11 cellular contexts compared by ENCODE assay signal in the genomic region with DNA sequence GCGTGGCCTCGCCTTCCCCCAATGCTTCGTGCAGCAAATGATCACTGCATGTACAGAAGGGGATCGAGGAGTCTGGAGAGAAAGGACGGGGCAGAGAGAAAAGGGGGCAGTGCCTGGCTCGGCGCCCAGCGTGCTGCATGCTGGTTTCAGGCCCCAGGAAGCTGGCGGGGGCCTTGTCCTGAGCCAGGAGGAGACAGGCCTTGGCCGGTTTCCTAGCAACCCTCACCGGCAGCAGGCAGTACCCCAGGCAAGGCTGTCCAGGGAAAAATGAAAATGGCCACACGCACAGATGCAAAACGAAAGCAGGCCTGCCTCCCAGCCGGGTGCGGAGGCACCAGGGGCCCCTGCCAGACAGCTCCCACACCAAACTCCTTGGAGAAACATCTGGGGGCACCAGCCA.
DNase-seq lines count a peak whose midpoint lies in the region; ATAC-seq and TF ChIP-seq lines count a peak whose summit lies in the region.
"Had no signal": no experiment of that assay in that cellular context is flagged by ENCODE, and none has a peak within 500 bp of the region (broad histone marks: within the 10 kb centered on the region; RNA-seq: fewer than 3 reads in every experiment).

No MANE protein-coding gene starts in this region.

- peak overlapping the region in 1 of 4 donors; percentile 6 for H3K27ac ChIP-seq in esophagus muscularis mucosa (replicated peaks in 1 of 4)
- peak overlapping the region; percentile 79 to 92 for H3K27ac ChIP-seq in prostate gland
- H3K27ac ChIP-seq: cardiac muscle cell, lower lobe of right lung, SK-N-MC had no signal

- peak overlapping the region in 3 of 4 donors; percentile 16 to 28 (median 22) for H3K4me3 ChIP-seq in esophagus muscularis mucosa
- H3K4me3 ChIP-seq in prostate gland: no peak overlapping the region
- H3K4me3 ChIP-seq: cardiac muscle cell, lower lobe of right lung, SK-N-MC had no signal

- TF ChIP-seq POLR2A in esophagus muscularis mucosa (IDR thresholded peaks at IDR 0.05; ENCODE audit: low read depth) (no peak), prostate gland (IDR thresholded peaks at IDR 0.05) (no peak)

- H3K27me3 ChIP-seq in esophagus muscularis mucosa (no peaks in the 10 kb centered on the region), prostate gland (replicated peaks; ENCODE audit: insufficient read depth) (no peaks in the 10 kb centered on the region)
- H3K27me3 ChIP-seq: cardiac muscle cell had no signal

- H3K36me3 ChIP-seq in esophagus muscularis mucosa (no peaks in the 10 kb centered on the region), prostate gland (no peaks in the 10 kb centered on the region)
- H3K36me3 ChIP-seq: cardiac muscle cell, lower lobe of right lung had no signal

- no peak for TF ChIP-seq EP300 in esophagus muscularis mucosa (IDR thresholded peaks at IDR 0.05)

- no peak overlapping the region for H3K4me3 Mint-ChIP-seq in WTC11

- H3K4me1 ChIP-seq in esophagus muscularis mucosa (peaks cover 0 to 21% (median 14%) of the 10 kb centered on the region in 4 donors), prostate gland (replicated peaks) (peaks cover 25% of the 10 kb centered on the region)

- H3K27ac Mint-ChIP-seq in WTC11: no peak overlapping the region

- intact Hi-C loops in esophagus muscularis mucosa (cut with DNase I): no loop called here
- intact Hi-C loops in prostate gland (cut with DNase I): no loop called here

- DNase-seq in DMS79 treated with DMSO at 0.1 percent for 48 hours (lab: John Stamatoyannopoulos, UW) (peak; percentile 67), NCI-H526 treated with DMSO at 0.1 percent for 48 hours (lab: John Stamatoyannopoulos, UW) (peak; percentile 11), esophagus muscularis mucosa (ENCODE audit: extremely low spot score) (no peak), prostate gland (ENCODE audit: low spot score) (no peak), SKM-1 (lab: John Stamatoyannopoulos, UW; ENCODE audit: unreplicated experiment) (no peak), WTC11 (ENCODE audit: low spot score) (no peak)
- DNase-seq: lower lobe of right lung had no signal

- WGBS in esophagus muscularis mucosa: 58% methylated on average over 12 of the region's 15 CpGs
- WGBS in prostate gland: 47% methylated on average over 15 of the region's 15 CpGs

- no peaks in the 10 kb centered on the region for H3K9me3 Mint-ChIP-seq in WTC11

- CTCF ChIA-PET in WTC11 (lab: Charles Lee): interaction anchor here (0.7 kb wide), 1 partner anchor 74 kb away, joined by 3 read pairs; no protein-coding TSS in a partner anchor

- TF ChIP-seq CTCF in esophagus muscularis mucosa (IDR thresholded peaks at IDR 0.05): no peak
- TF ChIP-seq CTCF in prostate gland (IDR thresholded peaks at IDR 0.05): no peak
- no peak for TF ChIP-seq CTCF in WTC11 (IDR thresholded peaks at IDR 0.05)

- no peaks in the 10 kb centered on the region for H3K36me3 Mint-ChIP-seq in WTC11

- POLR2A ChIA-PET in WTC11 (lab: Charles Lee): interaction anchor here (0.6 kb wide), 1 partner anchor 8 kb away, joined by 7 read pairs; no protein-coding TSS in a partner anchor

- no peak for ATAC-seq in HG03097 (IDR thresholded peaks at IDR 0.05; ENCODE audit: low FRiP score, unreplicated experiment)
- no peak for ATAC-seq in HG03159 (IDR thresholded peaks at IDR 0.05; ENCODE audit: unreplicated experiment)
- no peak for ATAC-seq in WTC11

- no peaks in the 10 kb centered on the region for H3K27me3 Mint-ChIP-seq in WTC11 (ENCODE audit: low read depth)

- H3K9me3 ChIP-seq in esophagus muscularis mucosa (no peaks in the 10 kb centered on the region), prostate gland (no peaks in the 10 kb centered on the region)
- H3K9me3 ChIP-seq: lower lobe of right lung had no signal

- peaks cover 7% of the 10 kb centered on the region; the same call in 1 of the 2 replicates for H3K4me1 Mint-ChIP-seq in WTC11

TF ChIP-seq in WTC11, 78 proteins besides CTCF, POLR2A, EP300 and RAD21:
- TF ChIP-seq, protein P1, sequence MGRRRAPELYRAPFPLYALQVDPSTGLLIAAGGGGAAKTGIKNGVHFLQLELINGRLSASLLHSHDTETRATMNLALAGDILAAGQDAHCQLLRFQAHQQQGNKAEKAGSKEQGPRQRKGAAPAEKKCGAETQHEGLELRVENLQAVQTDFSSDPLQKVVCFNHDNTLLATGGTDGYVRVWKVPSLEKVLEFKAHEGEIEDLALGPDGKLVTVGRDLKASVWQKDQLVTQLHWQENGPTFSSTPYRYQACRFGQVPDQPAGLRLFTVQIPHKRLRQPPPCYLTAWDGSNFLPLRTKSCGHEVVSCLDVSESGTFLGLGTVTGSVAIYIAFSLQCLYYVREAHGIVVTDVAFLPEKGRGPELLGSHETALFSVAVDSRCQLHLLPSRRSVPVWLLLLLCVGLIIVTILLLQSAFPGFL (CRISPR knock-in tag; IDR thresholded peaks at IDR 0.05; ENCODE audit: borderline replicate concordance): no peak
- TF ChIP-seq, protein P2, sequence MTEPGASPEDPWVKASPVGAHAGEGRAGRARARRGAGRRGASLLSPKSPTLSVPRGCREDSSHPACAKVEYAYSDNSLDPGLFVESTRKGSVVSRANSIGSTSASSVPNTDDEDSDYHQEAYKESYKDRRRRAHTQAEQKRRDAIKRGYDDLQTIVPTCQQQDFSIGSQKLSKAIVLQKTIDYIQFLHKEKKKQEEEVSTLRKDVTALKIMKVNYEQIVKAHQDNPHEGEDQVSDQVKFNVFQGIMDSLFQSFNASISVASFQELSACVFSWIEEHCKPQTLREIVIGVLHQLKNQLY (CRISPR knock-in tag; IDR thresholded peaks at IDR 0.05): no peak
- TF ChIP-seq, protein P3, sequence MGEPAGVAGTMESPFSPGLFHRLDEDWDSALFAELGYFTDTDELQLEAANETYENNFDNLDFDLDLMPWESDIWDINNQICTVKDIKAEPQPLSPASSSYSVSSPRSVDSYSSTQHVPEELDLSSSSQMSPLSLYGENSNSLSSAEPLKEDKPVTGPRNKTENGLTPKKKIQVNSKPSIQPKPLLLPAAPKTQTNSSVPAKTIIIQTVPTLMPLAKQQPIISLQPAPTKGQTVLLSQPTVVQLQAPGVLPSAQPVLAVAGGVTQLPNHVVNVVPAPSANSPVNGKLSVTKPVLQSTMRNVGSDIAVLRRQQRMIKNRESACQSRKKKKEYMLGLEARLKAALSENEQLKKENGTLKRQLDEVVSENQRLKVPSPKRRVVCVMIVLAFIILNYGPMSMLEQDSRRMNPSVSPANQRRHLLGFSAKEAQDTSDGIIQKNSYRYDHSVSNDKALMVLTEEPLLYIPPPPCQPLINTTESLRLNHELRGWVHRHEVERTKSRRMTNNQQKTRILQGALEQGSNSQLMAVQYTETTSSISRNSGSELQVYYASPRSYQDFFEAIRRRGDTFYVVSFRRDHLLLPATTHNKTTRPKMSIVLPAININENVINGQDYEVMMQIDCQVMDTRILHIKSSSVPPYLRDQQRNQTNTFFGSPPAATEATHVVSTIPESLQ (CRISPR knock-in tag; IDR thresholded peaks at IDR 0.05): no peak
- TF ChIP-seq, protein P4, sequence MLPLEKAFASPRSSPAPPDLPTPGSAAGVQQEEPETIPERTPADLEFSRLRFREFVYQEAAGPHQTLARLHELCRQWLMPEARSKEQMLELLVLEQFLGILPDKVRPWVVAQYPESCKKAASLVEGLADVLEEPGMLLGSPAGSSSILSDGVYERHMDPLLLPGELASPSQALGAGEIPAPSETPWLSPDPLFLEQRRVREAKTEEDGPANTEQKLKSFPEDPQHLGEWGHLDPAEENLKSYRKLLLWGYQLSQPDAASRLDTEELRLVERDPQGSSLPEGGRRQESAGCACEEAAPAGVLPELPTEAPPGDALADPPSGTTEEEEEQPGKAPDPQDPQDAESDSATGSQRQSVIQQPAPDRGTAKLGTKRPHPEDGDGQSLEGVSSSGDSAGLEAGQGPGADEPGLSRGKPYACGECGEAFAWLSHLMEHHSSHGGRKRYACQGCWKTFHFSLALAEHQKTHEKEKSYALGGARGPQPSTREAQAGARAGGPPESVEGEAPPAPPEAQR (CRISPR knock-in tag; IDR thresholded peaks at IDR 0.05): no peak
- TF ChIP-seq, protein P5, sequence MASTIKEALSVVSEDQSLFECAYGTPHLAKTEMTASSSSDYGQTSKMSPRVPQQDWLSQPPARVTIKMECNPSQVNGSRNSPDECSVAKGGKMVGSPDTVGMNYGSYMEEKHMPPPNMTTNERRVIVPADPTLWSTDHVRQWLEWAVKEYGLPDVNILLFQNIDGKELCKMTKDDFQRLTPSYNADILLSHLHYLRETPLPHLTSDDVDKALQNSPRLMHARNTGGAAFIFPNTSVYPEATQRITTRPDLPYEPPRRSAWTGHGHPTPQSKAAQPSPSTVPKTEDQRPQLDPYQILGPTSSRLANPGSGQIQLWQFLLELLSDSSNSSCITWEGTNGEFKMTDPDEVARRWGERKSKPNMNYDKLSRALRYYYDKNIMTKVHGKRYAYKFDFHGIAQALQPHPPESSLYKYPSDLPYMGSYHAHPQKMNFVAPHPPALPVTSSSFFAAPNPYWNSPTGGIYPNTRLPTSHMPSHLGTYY (CRISPR knock-in tag; IDR thresholded peaks at IDR 0.05): no peak
- TF ChIP-seq SMAD4 (CRISPR knock-in tag; IDR thresholded peaks at IDR 0.05) (no peak), OVOL2 (CRISPR knock-in tag; IDR thresholded peaks at IDR 0.05; ENCODE audit: borderline replicate concordance) (no peak)
- TF ChIP-seq, protein P6, sequence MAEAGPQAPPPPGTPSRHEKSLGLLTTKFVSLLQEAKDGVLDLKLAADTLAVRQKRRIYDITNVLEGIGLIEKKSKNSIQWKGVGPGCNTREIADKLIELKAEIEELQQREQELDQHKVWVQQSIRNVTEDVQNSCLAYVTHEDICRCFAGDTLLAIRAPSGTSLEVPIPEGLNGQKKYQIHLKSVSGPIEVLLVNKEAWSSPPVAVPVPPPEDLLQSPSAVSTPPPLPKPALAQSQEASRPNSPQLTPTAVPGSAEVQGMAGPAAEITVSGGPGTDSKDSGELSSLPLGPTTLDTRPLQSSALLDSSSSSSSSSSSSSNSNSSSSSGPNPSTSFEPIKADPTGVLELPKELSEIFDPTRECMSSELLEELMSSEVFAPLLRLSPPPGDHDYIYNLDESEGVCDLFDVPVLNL (CRISPR knock-in tag; IDR thresholded peaks at IDR 0.05; ENCODE audit: borderline replicate concordance, low read depth): no peak
- TF ChIP-seq, protein P7, sequence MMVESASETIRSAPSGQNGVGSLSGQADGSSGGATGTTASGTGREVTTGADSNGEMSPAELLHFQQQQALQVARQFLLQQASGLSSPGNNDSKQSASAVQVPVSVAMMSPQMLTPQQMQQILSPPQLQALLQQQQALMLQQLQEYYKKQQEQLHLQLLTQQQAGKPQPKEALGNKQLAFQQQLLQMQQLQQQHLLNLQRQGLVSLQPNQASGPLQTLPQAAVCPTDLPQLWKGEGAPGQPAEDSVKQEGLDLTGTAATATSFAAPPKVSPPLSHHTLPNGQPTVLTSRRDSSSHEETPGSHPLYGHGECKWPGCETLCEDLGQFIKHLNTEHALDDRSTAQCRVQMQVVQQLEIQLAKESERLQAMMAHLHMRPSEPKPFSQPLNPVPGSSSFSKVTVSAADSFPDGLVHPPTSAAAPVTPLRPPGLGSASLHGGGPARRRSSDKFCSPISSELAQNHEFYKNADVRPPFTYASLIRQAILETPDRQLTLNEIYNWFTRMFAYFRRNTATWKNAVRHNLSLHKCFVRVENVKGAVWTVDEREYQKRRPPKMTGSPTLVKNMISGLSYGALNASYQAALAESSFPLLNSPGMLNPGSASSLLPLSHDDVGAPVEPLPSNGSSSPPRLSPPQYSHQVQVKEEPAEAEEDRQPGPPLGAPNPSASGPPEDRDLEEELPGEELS (CRISPR knock-in tag; IDR thresholded peaks at IDR 0.05): no peak

Comparison
In these comparisons a context has a peak if more than half of its experiments do, and no peak if none do; other contexts are left out.
1. DNase-seq: peak in DMS79 treated with DMSO at 0.1 percent for 48 hours (single experiment) and NCI-H526 treated with DMSO at 0.1 percent for 48 hours (single experiment); none in esophagus muscularis mucosa (single experiment), prostate gland (single experiment), SKM-1 (single experiment) and WTC11 (single experiment).
2. H3K4me3 ChIP-seq: peak in esophagus muscularis mucosa (3 of 4); none in prostate gland (0 of 2).